1 cellular context compared by ENCODE assay signal in the genomic region with DNA sequence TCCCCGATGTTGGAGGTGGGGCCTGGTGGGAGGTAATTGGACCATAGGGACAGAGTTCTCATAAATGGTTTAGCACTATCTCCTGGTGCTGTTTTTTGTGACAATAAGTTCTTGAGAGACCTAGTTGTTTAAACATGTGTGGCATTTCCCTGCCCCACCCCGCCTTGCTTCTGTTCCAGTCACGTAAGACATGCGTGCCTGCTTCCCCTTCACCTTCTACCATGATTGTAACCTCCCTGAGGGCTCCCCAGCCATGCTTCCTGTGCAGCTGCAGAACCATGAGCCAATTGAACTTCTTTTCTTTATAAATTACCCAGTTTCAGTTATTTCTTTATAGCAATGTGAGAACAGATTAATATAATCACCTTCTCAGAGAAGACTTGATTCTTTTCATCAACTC.
TF ChIP-seq lines count a peak whose summit lies in the region.

No MANE protein-coding gene starts in this region.

TF ChIP-seq in GM23338, 12 proteins besides CTCF, POLR2A, EP300 and RAD21 (continued from another document):
- TF ChIP-seq, protein P1, sequence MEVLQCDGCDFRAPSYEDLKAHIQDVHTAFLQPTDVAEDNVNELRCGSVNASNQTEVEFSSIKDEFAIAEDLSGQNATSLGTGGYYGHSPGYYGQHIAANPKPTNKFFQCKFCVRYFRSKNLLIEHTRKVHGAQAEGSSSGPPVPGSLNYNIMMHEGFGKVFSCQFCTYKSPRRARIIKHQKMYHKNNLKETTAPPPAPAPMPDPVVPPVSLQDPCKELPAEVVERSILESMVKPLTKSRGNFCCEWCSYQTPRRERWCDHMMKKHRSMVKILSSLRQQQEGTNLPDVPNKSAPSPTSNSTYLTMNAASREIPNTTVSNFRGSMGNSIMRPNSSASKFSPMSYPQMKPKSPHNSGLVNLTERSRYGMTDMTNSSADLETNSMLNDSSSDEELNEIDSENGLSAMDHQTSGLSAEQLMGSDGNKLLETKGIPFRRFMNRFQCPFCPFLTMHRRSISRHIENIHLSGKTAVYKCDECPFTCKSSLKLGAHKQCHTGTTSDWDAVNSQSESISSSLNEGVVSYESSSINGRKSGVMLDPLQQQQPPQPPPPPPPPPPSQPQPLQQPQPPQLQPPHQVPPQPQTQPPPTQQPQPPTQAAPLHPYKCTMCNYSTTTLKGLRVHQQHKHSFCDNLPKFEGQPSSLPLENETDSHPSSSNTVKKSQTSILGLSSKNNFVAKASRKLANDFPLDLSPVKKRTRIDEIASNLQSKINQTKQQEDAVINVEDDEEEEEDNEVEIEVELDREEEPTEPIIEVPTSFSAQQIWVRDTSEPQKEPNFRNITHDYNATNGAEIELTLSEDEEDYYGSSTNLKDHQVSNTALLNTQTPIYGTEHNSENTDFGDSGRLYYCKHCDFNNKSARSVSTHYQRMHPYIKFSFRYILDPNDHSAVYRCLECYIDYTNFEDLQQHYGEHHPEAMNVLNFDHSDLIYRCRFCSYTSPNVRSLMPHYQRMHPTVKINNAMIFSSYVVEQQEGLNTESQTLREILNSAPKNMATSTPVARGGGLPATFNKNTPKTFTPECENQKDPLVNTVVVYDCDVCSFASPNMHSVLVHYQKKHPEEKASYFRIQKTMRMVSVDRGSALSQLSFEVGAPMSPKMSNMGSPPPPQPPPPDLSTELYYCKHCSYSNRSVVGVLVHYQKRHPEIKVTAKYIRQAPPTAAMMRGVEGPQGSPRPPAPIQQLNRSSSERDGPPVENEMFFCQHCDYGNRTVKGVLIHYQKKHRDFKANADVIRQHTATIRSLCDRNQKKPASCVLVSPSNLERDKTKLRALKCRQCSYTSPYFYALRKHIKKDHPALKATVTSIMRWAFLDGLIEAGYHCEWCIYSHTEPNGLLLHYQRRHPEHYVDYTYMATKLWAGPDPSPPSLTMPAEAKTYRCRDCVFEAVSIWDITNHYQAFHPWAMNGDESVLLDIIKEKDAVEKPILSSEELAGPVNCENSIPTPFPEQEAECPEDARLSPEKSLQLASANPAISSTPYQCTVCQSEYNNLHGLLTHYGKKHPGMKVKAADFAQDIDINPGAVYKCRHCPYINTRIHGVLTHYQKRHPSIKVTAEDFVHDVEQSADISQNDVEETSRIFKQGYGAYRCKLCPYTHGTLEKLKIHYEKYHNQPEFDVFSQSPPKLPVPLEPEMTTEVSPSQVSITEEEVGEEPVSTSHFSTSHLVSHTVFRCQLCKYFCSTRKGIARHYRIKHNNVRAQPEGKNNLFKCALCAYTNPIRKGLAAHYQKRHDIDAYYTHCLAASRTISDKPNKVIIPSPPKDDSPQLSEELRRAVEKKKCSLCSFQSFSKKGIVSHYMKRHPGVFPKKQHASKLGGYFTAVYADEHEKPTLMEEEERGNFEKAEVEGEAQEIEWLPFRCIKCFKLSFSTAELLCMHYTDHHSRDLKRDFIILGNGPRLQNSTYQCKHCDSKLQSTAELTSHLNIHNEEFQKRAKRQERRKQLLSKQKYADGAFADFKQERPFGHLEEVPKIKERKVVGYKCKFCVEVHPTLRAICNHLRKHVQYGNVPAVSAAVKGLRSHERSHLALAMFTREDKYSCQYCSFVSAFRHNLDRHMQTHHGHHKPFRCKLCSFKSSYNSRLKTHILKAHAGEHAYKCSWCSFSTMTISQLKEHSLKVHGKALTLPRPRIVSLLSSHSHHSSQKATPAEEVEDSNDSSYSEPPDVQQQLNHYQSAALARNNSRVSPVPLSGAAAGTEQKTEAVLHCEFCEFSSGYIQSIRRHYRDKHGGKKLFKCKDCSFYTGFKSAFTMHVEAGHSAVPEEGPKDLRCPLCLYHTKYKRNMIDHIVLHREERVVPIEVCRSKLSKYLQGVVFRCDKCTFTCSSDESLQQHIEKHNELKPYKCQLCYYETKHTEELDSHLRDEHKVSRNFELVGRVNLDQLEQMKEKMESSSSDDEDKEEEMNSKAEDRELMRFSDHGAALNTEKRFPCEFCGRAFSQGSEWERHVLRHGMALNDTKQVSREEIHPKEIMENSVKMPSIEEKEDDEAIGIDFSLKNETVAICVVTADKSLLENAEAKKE (CRISPR knock-in tag; IDR thresholded peaks at IDR 0.05), result no peak
- no peak for TF ChIP-seq EZH2 (IDR thresholded peaks at IDR 0.05; ENCODE audit: low read depth, unreplicated experiment)
- TF ChIP-seq, protein P2, sequence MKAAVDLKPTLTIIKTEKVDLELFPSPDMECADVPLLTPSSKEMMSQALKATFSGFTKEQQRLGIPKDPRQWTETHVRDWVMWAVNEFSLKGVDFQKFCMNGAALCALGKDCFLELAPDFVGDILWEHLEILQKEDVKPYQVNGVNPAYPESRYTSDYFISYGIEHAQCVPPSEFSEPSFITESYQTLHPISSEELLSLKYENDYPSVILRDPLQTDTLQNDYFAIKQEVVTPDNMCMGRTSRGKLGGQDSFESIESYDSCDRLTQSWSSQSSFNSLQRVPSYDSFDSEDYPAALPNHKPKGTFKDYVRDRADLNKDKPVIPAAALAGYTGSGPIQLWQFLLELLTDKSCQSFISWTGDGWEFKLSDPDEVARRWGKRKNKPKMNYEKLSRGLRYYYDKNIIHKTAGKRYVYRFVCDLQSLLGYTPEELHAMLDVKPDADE (IDR thresholded peaks at IDR 0.05), result no peak
- TF ChIP-seq STAT1 (IDR thresholded peaks at IDR 0.05; ENCODE audit: unreplicated experiment), result no peak
- TF ChIP-seq NANOG (IDR thresholded peaks at IDR 0.05; ENCODE audit: borderline replicate concordance), result no peak
- TF ChIP-seq EZH2phosphoT487 (IDR thresholded peaks at IDR 0.05; ENCODE audit: unreplicated experiment), result no peak
